17 cellular contexts compared by ENCODE assay signal in the genomic region with DNA sequence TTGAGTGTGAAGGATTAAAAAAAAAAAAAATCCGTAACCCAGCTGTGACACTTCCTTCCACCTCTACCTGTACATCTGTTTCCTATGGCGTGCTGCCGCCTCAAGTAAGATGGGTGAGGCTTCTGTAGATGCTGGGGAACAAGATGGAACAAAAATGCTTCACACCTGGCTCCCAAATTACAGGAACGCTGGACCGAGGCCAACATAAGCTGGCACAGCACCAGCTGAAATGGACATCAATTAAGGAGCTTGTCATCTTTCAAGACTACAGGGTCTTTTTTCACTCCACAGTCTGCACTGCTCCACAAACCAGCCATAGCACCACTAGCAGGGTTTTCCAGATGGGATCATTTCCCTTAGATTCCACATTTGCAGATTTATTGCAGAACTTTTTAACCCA.
DNase-seq lines count a peak whose midpoint lies in the region; ATAC-seq and TF ChIP-seq lines count a peak whose summit lies in the region.
"Had no signal": no experiment of that assay in that cellular context is flagged by ENCODE, and none has a peak within 500 bp of the region (broad histone marks: within the 10 kb centered on the region; RNA-seq: fewer than 3 reads in every experiment).

No MANE protein-coding gene starts in this region.

- no peaks in the 10 kb centered on the region for H3K9me3 Mint-ChIP-seq in mesothelial cell of epicardium
- H3K9me3 Mint-ChIP-seq: CD8-positive, alpha-beta T cell had no signal

- no peak for ATAC-seq in left ventricle myocardium superior
- ATAC-seq: CD8-positive, alpha-beta T cell; K562 had no signal

- intact Hi-C loops in left ventricle myocardium superior (cut with micrococcal nuclease): no loop called here

- peak overlapping the region; percentile 87 for H3K27ac Mint-ChIP-seq in mesothelial cell of epicardium
- H3K27ac Mint-ChIP-seq: CD8-positive, alpha-beta T cell had no signal

- DNase-seq in NCI-H1417 (lab: John Stamatoyannopoulos, UW): peak in 2 of 3 experiments; percentile 63 to 87
- DNase-seq in NCI-H1417 treated with DMSO at 0.1 percent for 48 hours (lab: John Stamatoyannopoulos, UW): no peak
- DNase-seq in NCI-H146 treated with DMSO at 0.1 percent for 48 hours (lab: John Stamatoyannopoulos, UW; ENCODE audit: unreplicated experiment): peak; percentile 37
- peak; percentile 82 for DNase-seq in NCI-H748 treated with DMSO at 0.1 percent for 48 hours (lab: John Stamatoyannopoulos, UW)
- no peak for DNase-seq in mesothelial cell of epicardium (ENCODE audit: low spot score in 2 of 2, unreplicated experiment in 2 of 2)
- no peak for DNase-seq in left ventricle myocardium superior
- no peak for DNase-seq in stimulated activated naive CD4-positive, alpha-beta T cell treated with Interleukin-2 at 50 U/mL for 16 hours (lab: John Stamatoyannopoulos, UW)
- DNase-seq in SW480 (ENCODE audit: low spot score): no peak
- DNase-seq: 8988T; CD8-positive, alpha-beta T cell; GDM1; GOT3; NCI-H187 treated with DMSO at 0.1 percent for 48 hours; NCI-H2227 treated with DMSO at 0.1 percent for 48 hours; NCI-H526; PC-9 had no signal

- TF ChIP-seq CTCF in mesothelial cell of epicardium (IDR thresholded peaks at IDR 0.05; ENCODE audit: unreplicated experiment): no peak

- H3K4me1 Mint-ChIP-seq in mesothelial cell of epicardium: peaks cover 32% of the 10 kb centered on the region

- H3K27me3 Mint-ChIP-seq in mesothelial cell of epicardium (ENCODE audit: low read depth): no peaks in the 10 kb centered on the region

- no peak overlapping the region for H3K4me3 Mint-ChIP-seq in mesothelial cell of epicardium
- H3K4me3 Mint-ChIP-seq: CD8-positive, alpha-beta T cell had no signal

- peaks cover 41% of the 10 kb centered on the region for H3K36me3 Mint-ChIP-seq in mesothelial cell of epicardium

Comparison
In these comparisons a context has a peak if more than half of its experiments do, and no peak if none do; other contexts are left out.
1. DNase-seq: peak in NCI-H1417 (2 of 3), NCI-H146 treated with DMSO at 0.1 percent for 48 hours (single experiment) and NCI-H748 treated with DMSO at 0.1 percent for 48 hours (single experiment); none in NCI-H1417 treated with DMSO at 0.1 percent for 48 hours (single experiment), mesothelial cell of epicardium (0 of 2), left ventricle myocardium superior (single experiment), stimulated activated naive CD4-positive, alpha-beta T cell treated with Interleukin-2 at 50 U/mL for 16 hours (single experiment) and SW480 (single experiment).